26 cellular contexts compared by ENCODE assay signal in genomic region chr22:19811211-19811621, GRCh38. TPM values are rescaled to one million over a fixed set of nuclear protein-coding genes. Genes with fewer than 3 reads are reported as not detected.
DNase-seq lines count a peak whose midpoint lies in the region; ATAC-seq, FAIRE-seq and TF ChIP-seq lines count a peak whose summit lies in the region.
"Had no signal": no experiment of that assay in that cellular context is flagged by ENCODE, and none has a peak within 500 bp of the region (broad histone marks: within the 10 kb centered on the region; RNA-seq: fewer than 3 reads in every experiment).

No MANE protein-coding gene starts in this region.

- POLR2A ChIA-PET in HepG2 (lab: Yijun Ruan, JAX): no interaction called here

- H4K20me1 ChIP-seq in HepG2 (ENCODE audit: insufficient read depth, low read length) (no peaks in the 10 kb centered on the region), astrocyte (ENCODE audit: insufficient read depth, low read length) (peaks cover 13% of the 10 kb centered on the region)

- H3K4me2 ChIP-seq in HepG2 (ENCODE audit: low read depth, low read length) (no peak overlapping the region), astrocyte (ENCODE audit: low read length) (peak overlapping the region; percentile 62)

- H3K27ac Mint-ChIP-seq in astrocyte (ENCODE audit: unreplicated experiment) (no peak overlapping the region), immature natural killer cell (peak overlapping the region in 1 of 6 donors; percentile 26)
- H3K27ac Mint-ChIP-seq: nephron had no signal

- 92% methylated on average over 9 of the region's 12 CpGs for WGBS in right lobe of liver (ENCODE audit: insufficient coverage, low coverage, low lambda C conversion rate, missing lambda C conversion rate)
- 98% methylated on average over 8 of the region's 12 CpGs for WGBS in HepG2 (ENCODE audit: low lambda C conversion rate)

- no TSS peak for BruUV-seq in HepG2 (replicated peaks; lab: Mats Ljungman, UMichigan)

- no peaks in the 10 kb centered on the region for H3K36me3 ChIP-seq in right lobe of liver
- H3K36me3 ChIP-seq in HepG2 (replicated peaks in 1 of 2; ENCODE audit: control insufficient read depth in 1 of 2, insufficient read depth in 2 of 2, low read length in 2 of 2): no peaks in the 10 kb centered on the region
- H3K36me3 ChIP-seq in astrocyte (ENCODE audit: insufficient read depth, low read length): no peaks in the 10 kb centered on the region
- H3K36me3 ChIP-seq: prostate gland, suprapubic skin, WERI-Rb-1 had no signal

- H2AFZ ChIP-seq in HepG2 (ENCODE audit: low read length): no peak overlapping the region
- no peak overlapping the region for H2AFZ ChIP-seq in astrocyte (ENCODE audit: low read depth, low read length)

- H3K4me1 Mint-ChIP-seq in astrocyte (ENCODE audit: low read depth, unreplicated experiment) (peaks cover 17% of the 10 kb centered on the region), immature natural killer cell (peaks cover 0 to 10% of the 10 kb centered on the region in 2 donors)

- no peak for ATAC-seq in right lobe of liver
- ATAC-seq in HepG2: no peak
- peak; percentile 5 for ATAC-seq in omental fat pad (ENCODE audit: low FRiP score)
- ATAC-seq: GM12878 had no signal

- no peak overlapping the region for H3K4me3 ChIP-seq in right lobe of liver
- no peak overlapping the region for H3K4me3 ChIP-seq in HepG2 (replicated peaks in 1 of 3; ENCODE audit: insufficient read depth in 1 of 3, low read depth in 2 of 3, low read length in 3 of 3)
- no peak overlapping the region for H3K4me3 ChIP-seq in astrocyte (ENCODE audit: insufficient read depth, low read depth, low read length)
- H3K4me3 ChIP-seq: GM12878, prostate gland, suprapubic skin had no signal

- H3K4me3 Mint-ChIP-seq in astrocyte (ENCODE audit: unreplicated experiment) (no peak overlapping the region), immature natural killer cell (no peak overlapping the region)
- H3K4me3 Mint-ChIP-seq: brain, nephron had no signal

- intact Hi-C loops in right lobe of liver (cut with DNase I): no loop called here
- intact Hi-C loops in HepG2 (cut with micrococcal nuclease; ENCODE audit: unreplicated experiment): no loop called here

- DNase-seq in right lobe of liver (peak in 2 of 3 donors; percentile 10 to 40), HepG2 (ENCODE audit: low spot score) (no peak), astrocyte (ENCODE audit: low read depth) (no peak), omental fat pad (ENCODE audit: low spot score) (no peak), ureter (ENCODE audit: low spot score) (peak; percentile 41), OCI-M1 (lab: John Stamatoyannopoulos, UW) (no peak), germinal center (ENCODE audit: low spot score) (no peak), immature natural killer cell (no peak)
- DNase-seq: ACHN; activated CD4-positive, alpha-beta T cell treated with anti-CD3 and anti-CD28 coated beads, Interleukin-2, amount 50 U/mL, for 48 hours; effector CD4-positive, alpha-beta T cell; foreskin fibroblast; left ventricle myocardium superior; NCI-H187; NCI-H2227 treated with DMSO at 0.1 percent for 48 hours; T-helper 9 cell had no signal

- H3K9ac ChIP-seq in HepG2 (ENCODE audit: insufficient read depth, low read depth, low read length): no peak overlapping the region
- H3K9ac ChIP-seq in astrocyte (ENCODE audit: low read length): no peak overlapping the region

- CTCF ChIA-PET in HepG2 (lab: Yijun Ruan, JAX; ENCODE audit: low intra/inter-chr PET ratio, low total read pairs): no interaction called here

- TF ChIP-seq CTCF in right lobe of liver (IDR thresholded peaks at IDR 0.05) (no peak), HepG2 (CRISPR knock-in tag; IDR thresholded peaks at IDR 0.05) (no peak), astrocyte (IDR thresholded peaks at IDR 0.05; ENCODE audit: insufficient read depth, low read depth, low read length) (no peak), omental fat pad (IDR thresholded peaks at IDR 0.05) (no peak)

- H3K4me1 ChIP-seq in right lobe of liver (peaks cover 0 to 5% (median 0%) of the 10 kb centered on the region in 4 donors), HepG2 (ENCODE audit: insufficient read depth, low read length) (no peaks in the 10 kb centered on the region), astrocyte (ENCODE audit: insufficient read depth, low read length) (peaks cover 22% of the 10 kb centered on the region)
- H3K4me1 ChIP-seq: Caco-2 had no signal

- no peak for TF ChIP-seq EP300 in HepG2 (IDR thresholded peaks at IDR 0.05; ENCODE audit: low read depth in 2 of 2, low read length in 2 of 2)
- TF ChIP-seq EP300 in HepG2 (CRISPR knock-in tag; IDR thresholded peaks at IDR 0.05; ENCODE audit: borderline replicate concordance): no peak

- H3K27me3 ChIP-seq in right lobe of liver: no peaks in the 10 kb centered on the region
- no peaks in the 10 kb centered on the region for H3K27me3 ChIP-seq in HepG2 (ENCODE audit: control insufficient read depth in 1 of 2, insufficient read depth in 2 of 2, low read length in 2 of 2)
- H3K27me3 ChIP-seq in astrocyte (ENCODE audit: insufficient read depth, low read length): peaks cover 2% of the 10 kb centered on the region
- H3K27me3 ChIP-seq: suprapubic skin had no signal

- H3K9me3 Mint-ChIP-seq in astrocyte (ENCODE audit: unreplicated experiment): no peaks in the 10 kb centered on the region
- H3K9me3 Mint-ChIP-seq in immature natural killer cell: no peaks in the 10 kb centered on the region
- H3K9me3 Mint-ChIP-seq: brain, nephron had no signal

- no peak for TF ChIP-seq POLR2A in right lobe of liver (IDR thresholded peaks at IDR 0.05)
- no peak for TF ChIP-seq POLR2A in HepG2 (IDR thresholded peaks at IDR 0.05; ENCODE audit: insufficient read depth in 1 of 2, low read depth in 2 of 2, low read length in 2 of 2)

- no peaks in the 10 kb centered on the region for H3K79me2 ChIP-seq in HepG2 (ENCODE audit: insufficient read depth, low read length)
- no peaks in the 10 kb centered on the region for H3K79me2 ChIP-seq in astrocyte (ENCODE audit: insufficient read depth, low read length)

- H3K27ac ChIP-seq in right lobe of liver: no peak overlapping the region
- H3K27ac ChIP-seq in HepG2 (ENCODE audit: extremely low read length, insufficient read depth, low read length): no peak overlapping the region
- H3K27ac ChIP-seq in astrocyte (ENCODE audit: low read depth, low read length): no peak overlapping the region
- H3K27ac ChIP-seq: prostate gland, suprapubic skin, WERI-Rb-1 had no signal

- H3K27me3 Mint-ChIP-seq in astrocyte (ENCODE audit: low read depth, unreplicated experiment) (peaks cover 13% of the 10 kb centered on the region), immature natural killer cell (ENCODE audit: low read depth in 3 of 3) (peaks cover 0 to 3% (median 0%) of the 10 kb centered on the region in 3 donors)
- H3K27me3 Mint-ChIP-seq: brain had no signal

- TF ChIP-seq RAD21 in HepG2 (CRISPR knock-in tag; IDR thresholded peaks at IDR 0.05): no peak

- peaks cover 15% of the 10 kb centered on the region for H3K36me3 Mint-ChIP-seq in astrocyte (ENCODE audit: low read depth, unreplicated experiment)
- peaks cover 0 to 4% (median 0%) of the 10 kb centered on the region in 3 donors for H3K36me3 Mint-ChIP-seq in immature natural killer cell
- H3K36me3 Mint-ChIP-seq: brain had no signal

- FAIRE-seq in HepG2 (lab: Jason Lieb, UNC) (no peak), astrocyte (lab: Jason Lieb, UNC) (no peak)
- FAIRE-seq: GM12878 had no signal

- in situ Hi-C loops in HepG2 (cut with HindIII; ENCODE audit: extremely low pct_ligation_motif_present, low pct_unique_long_range_greater_than_20kb): no loop called here

- H3K9me3 ChIP-seq in right lobe of liver: no peaks in the 10 kb centered on the region
- no peaks in the 10 kb centered on the region for H3K9me3 ChIP-seq in HepG2 (ENCODE audit: low read length)
- no peaks in the 10 kb centered on the region for H3K9me3 ChIP-seq in astrocyte (ENCODE audit: insufficient read depth, low read depth, low read length)
- H3K9me3 ChIP-seq: Caco-2, prostate gland, suprapubic skin had no signal

RNA-seq across cellular contexts. Expression of gene GNB1L, which starts 43.5 kb away (rescaled TPM):
- total RNA-seq in right lobe of liver (1 to 10 TPM; 1.4 to 3.2 (median 2.7) TPM), HepG2 (2016; rRNA removed; fragmentation: Illumina TruSeq; extraction: Trizol) (7.4 and 7.7 TPM in 2 replicates), astrocyte (10.4 and 14.3 TPM in 2 replicates), omental fat pad (1 to 10 TPM; 4.3 to 7.6 (median 6.1) TPM), ureter (6.0 TPM)
- 2.1 and 3.2 TPM in 2 replicates for total RNA-seq in HepG2 (2016; cell fraction: cytosol; rRNA removed; fragmentation: Illumina TruSeq; extraction: Trizol; ENCODE audit: low read depth)
- 7.8 and 8.7 TPM in 2 replicates for total RNA-seq in HepG2 (2016; cell fraction: insoluble cytoplasmic fraction; rRNA removed; fragmentation: Illumina TruSeq; extraction: Trizol)
- 4.1 and 4.4 TPM in 2 replicates for total RNA-seq in HepG2 (2016; cell fraction: membrane; rRNA removed; fragmentation: Illumina TruSeq; extraction: Trizol)
- 4.8 and 5.3 TPM in 2 replicates for total RNA-seq in HepG2 (2016; cell fraction: nucleus; rRNA removed; fragmentation: Illumina TruSeq; extraction: Trizol)
- polyA plus RNA-seq in HepG2 (2011; rRNA removed) (2.1 and 2.5 TPM in 2 replicates), immature natural killer cell (10 to 100 TPM; 19.1 to 30.6 (median 20.3) TPM)
- polyA plus RNA-seq in HepG2 (2011; cell fraction: cytosol; rRNA removed): 1.7 and 3.9 TPM in 2 replicates
- 4.7 and 6.8 TPM in 2 replicates for polyA plus RNA-seq in HepG2 (2011; cell fraction: nucleus; rRNA removed)
- polyA plus RNA-seq in HepG2 (2012): 2.4 and 4.1 TPM in 2 replicates
- polyA plus RNA-seq in HepG2 (2016; cell fraction: cytosol; fragmentation: Illumina TruSeq; extraction: Trizol; ENCODE audit: low read depth): 1.7 and 2.3 TPM in 2 replicates
- 5.9 and 6.5 TPM in 2 replicates for polyA plus RNA-seq in HepG2 (2016; cell fraction: insoluble cytoplasmic fraction; fragmentation: Illumina TruSeq; extraction: Trizol; ENCODE audit: low read depth)
- polyA plus RNA-seq in HepG2 (2016; cell fraction: membrane; fragmentation: Illumina TruSeq; extraction: Trizol; ENCODE audit: low read depth): 2.8 and 3.1 TPM in 2 replicates
- polyA plus RNA-seq in HepG2 (2016; cell fraction: nucleus; fragmentation: Illumina TruSeq; extraction: Trizol; ENCODE audit: insufficient read depth, low read depth): 4.2 and 7.0 TPM in 2 replicates
- polyA minus RNA-seq in HepG2 (2011; rRNA and poly(A)+ RNA removed; ENCODE audit: low replicate concordance): 2.4 and 4.9 TPM in 2 replicates
- polyA minus RNA-seq in HepG2 (2011; cell fraction: cytosol; rRNA and poly(A)+ RNA removed): 1.7 and 2.4 TPM in 2 replicates
- polyA minus RNA-seq in HepG2 (2011; cell fraction: nucleus; rRNA and poly(A)+ RNA removed): 0.75 and 1.8 TPM in 2 replicates

RNA-seq across cellular contexts. Expression of gene RTL10, which starts 43.5 kb away (rescaled TPM):
- total RNA-seq in right lobe of liver (1 to 10 TPM; 6.4 to 9.1 (median 6.6) TPM), HepG2 (2016; rRNA removed; fragmentation: Illumina TruSeq; extraction: Trizol) (14.1 and 17.6 TPM in 2 replicates), astrocyte (33.6 and 43.0 TPM in 2 replicates), omental fat pad (10 to 100 TPM in 3 of 4 donors, 1 to 10 TPM in 1; 7.6 to 12.6 (median 10.4) TPM), ureter (28.6 TPM)
- 2.4 and 2.6 TPM in 2 replicates for total RNA-seq in HepG2 (2016; cell fraction: cytosol; rRNA removed; fragmentation: Illumina TruSeq; extraction: Trizol; ENCODE audit: low read depth)
- 10.3 and 13.8 TPM in 2 replicates for total RNA-seq in HepG2 (2016; cell fraction: insoluble cytoplasmic fraction; rRNA removed; fragmentation: Illumina TruSeq; extraction: Trizol)
- total RNA-seq in HepG2 (2016; cell fraction: membrane; rRNA removed; fragmentation: Illumina TruSeq; extraction: Trizol): 6.4 and 6.7 TPM in 2 replicates
- total RNA-seq in HepG2 (2016; cell fraction: nucleus; rRNA removed; fragmentation: Illumina TruSeq; extraction: Trizol): 15.1 and 15.3 TPM in 2 replicates
- polyA plus RNA-seq in HepG2 (2011; rRNA removed) (15.8 and 18.2 TPM in 2 replicates), immature natural killer cell (1 to 10 TPM; 1.5 to 8.1 (median 4.5) TPM)
- polyA plus RNA-seq in HepG2 (2011; cell fraction: cytosol; rRNA removed): 8.3 and 9.5 TPM in 2 replicates
- 47.3 and 53.1 TPM in 2 replicates for polyA plus RNA-seq in HepG2 (2011; cell fraction: nucleus; rRNA removed)
- polyA plus RNA-seq in HepG2 (2012): 11.3 and 11.9 TPM in 2 replicates
- 1.3 and 1.5 TPM in 2 replicates for polyA plus RNA-seq in HepG2 (2016; cell fraction: cytosol; fragmentation: Illumina TruSeq; extraction: Trizol; ENCODE audit: low read depth)
- 8.2 and 12.3 TPM in 2 replicates for polyA plus RNA-seq in HepG2 (2016; cell fraction: insoluble cytoplasmic fraction; fragmentation: Illumina TruSeq; extraction: Trizol; ENCODE audit: low read depth)
- polyA plus RNA-seq in HepG2 (2016; cell fraction: membrane; fragmentation: Illumina TruSeq; extraction: Trizol; ENCODE audit: low read depth): 2.5 and 3.1 TPM in 2 replicates
- polyA plus RNA-seq in HepG2 (2016; cell fraction: nucleus; fragmentation: Illumina TruSeq; extraction: Trizol; ENCODE audit: insufficient read depth, low read depth): 23.5 and 25.4 TPM in 2 replicates
- 46.0 and 112 TPM in 2 replicates for polyA minus RNA-seq in HepG2 (2011; rRNA and poly(A)+ RNA removed; ENCODE audit: low replicate concordance)
- 8.4 and 10.0 TPM in 2 replicates for polyA minus RNA-seq in HepG2 (2011; cell fraction: cytosol; rRNA and poly(A)+ RNA removed)
- 21.9 and 23.7 TPM in 2 replicates for polyA minus RNA-seq in HepG2 (2011; cell fraction: nucleus; rRNA and poly(A)+ RNA removed)

RNA-seq across cellular contexts. Expression of gene TBX1, which starts 50.6 kb away (rescaled TPM):
- under 1 TPM in 4 of 6 experiments, not detected in 2; 0.24 to 0.37 (median 0.30) TPM for total RNA-seq in right lobe of liver
- total RNA-seq in HepG2 (2016; rRNA removed; fragmentation: Illumina TruSeq; extraction: Trizol): not detected in 2 replicates
- not detected in 2 replicates for total RNA-seq in HepG2 (2016; cell fraction: cytosol; rRNA removed; fragmentation: Illumina TruSeq; extraction: Trizol; ENCODE audit: low read depth)
- not detected in 2 replicates for total RNA-seq in HepG2 (2016; cell fraction: insoluble cytoplasmic fraction; rRNA removed; fragmentation: Illumina TruSeq; extraction: Trizol)
- not detected in 2 replicates for total RNA-seq in HepG2 (2016; cell fraction: membrane; rRNA removed; fragmentation: Illumina TruSeq; extraction: Trizol)
- total RNA-seq in HepG2 (2016; cell fraction: nucleus; rRNA removed; fragmentation: Illumina TruSeq; extraction: Trizol): not detected in 2 replicates
- polyA plus RNA-seq in HepG2 (2011; rRNA removed): not detected in 2 replicates
- polyA plus RNA-seq in HepG2 (2011; cell fraction: cytosol; rRNA removed): 0.03 TPM in 1 of 2 replicates, not detected in the other
- 0.23 TPM in 1 of 2 replicates, not detected in the other for polyA plus RNA-seq in HepG2 (2011; cell fraction: nucleus; rRNA removed)
- polyA plus RNA-seq in HepG2 (2012): not detected in 2 replicates
- not detected in 2 replicates for polyA plus RNA-seq in HepG2 (2016; cell fraction: cytosol; fragmentation: Illumina TruSeq; extraction: Trizol; ENCODE audit: low read depth)
- not detected in 2 replicates for polyA plus RNA-seq in HepG2 (2016; cell fraction: insoluble cytoplasmic fraction; fragmentation: Illumina TruSeq; extraction: Trizol; ENCODE audit: low read depth)
- polyA plus RNA-seq in HepG2 (2016; cell fraction: membrane; fragmentation: Illumina TruSeq; extraction: Trizol; ENCODE audit: low read depth): 0.08 TPM in 1 of 2 replicates, not detected in the other
- not detected in 2 replicates for polyA plus RNA-seq in HepG2 (2016; cell fraction: nucleus; fragmentation: Illumina TruSeq; extraction: Trizol; ENCODE audit: insufficient read depth, low read depth)
- not detected in 2 replicates for polyA minus RNA-seq in HepG2 (2011; rRNA and poly(A)+ RNA removed; ENCODE audit: low replicate concordance)
- not detected in 2 replicates for polyA minus RNA-seq in HepG2 (2011; cell fraction: cytosol; rRNA and poly(A)+ RNA removed)
- polyA minus RNA-seq in HepG2 (2011; cell fraction: nucleus; rRNA and poly(A)+ RNA removed): not detected in 2 replicates
- total RNA-seq in astrocyte: 2.0 and 6.8 TPM in 2 replicates
- 1 to 10 TPM in 1 of 4 donors, under 1 TPM in 1, not detected in 2; 0.65 to 2.7 TPM for total RNA-seq in omental fat pad
- 13.0 TPM for total RNA-seq in ureter
- polyA plus RNA-seq in immature natural killer cell: under 1 TPM in 1 of 3 donors, not detected in 2; 0.12 TPM
- total RNA-seq: epithelial cell of proximal tubule, GM12878, H4 had no signal
- polyA plus RNA-seq: BJ, GM12878 had no signal

Comparison
In these comparisons a context has a peak if more than half of its experiments do, and no peak if none do; other contexts are left out.
1. DNase-seq: peak in right lobe of liver (2 of 3) and ureter (single experiment); none in HepG2 (single experiment), astrocyte (single experiment), omental fat pad (single experiment), OCI-M1 (single experiment), germinal center (single experiment) and immature natural killer cell (0 of 3).